Comparison of ENCODE assay signal across 1 cellular context in the genomic region with DNA sequence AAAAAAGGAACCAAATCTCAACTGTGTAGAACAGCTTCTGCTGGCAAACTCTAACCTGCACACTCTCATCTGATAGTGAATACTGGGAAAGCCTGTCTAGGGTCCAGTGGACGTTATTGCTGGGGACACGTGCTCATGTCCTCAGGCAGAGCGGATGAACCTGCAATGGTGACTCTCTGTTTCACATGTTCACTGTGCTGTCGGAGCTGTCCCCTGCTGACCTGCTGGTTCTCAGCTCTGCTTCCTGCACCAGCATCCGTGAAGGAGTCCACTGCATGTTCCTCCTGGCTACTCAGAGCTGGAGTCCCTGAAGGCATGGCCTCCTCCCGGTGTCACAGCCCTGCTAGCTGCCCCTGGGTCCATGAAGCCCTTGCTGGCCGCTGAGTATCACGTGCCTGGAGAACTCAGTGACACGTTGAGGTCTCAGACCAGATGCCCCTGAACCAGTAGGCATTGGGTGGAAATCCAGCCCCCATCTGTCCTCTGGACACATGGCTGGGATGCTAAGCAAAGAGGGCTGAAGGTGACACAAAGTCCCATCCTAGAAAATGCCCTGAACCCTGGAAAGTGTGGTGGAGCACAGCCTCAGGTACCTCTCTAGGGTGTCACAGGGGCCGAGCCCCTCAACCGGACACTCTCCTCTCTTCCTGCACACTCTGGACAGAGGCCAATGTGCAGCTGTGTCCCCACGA.
TF ChIP-seq lines count a peak whose summit lies in the region.

No MANE protein-coding gene starts in this region.

TF ChIP-seq in HepG2, 621 proteins besides CTCF, POLR2A, EP300 and RAD21:
- TF ChIP-seq NFKB2 (CRISPR knock-in tag; IDR thresholded peaks at IDR 0.05; ENCODE audit: borderline replicate concordance) (0 out of 2 replicates have a peak, but pooled peaks have one; percentile 40), DNMT3B (CRISPR knock-in tag; conservative IDR thresholded peaks at IDR 0.05) (no peak)
TF ChIP-seq in HepG2: peak in this region for 1.
